ENCODE assay signal across 15 cellular contexts in the genomic region with DNA sequence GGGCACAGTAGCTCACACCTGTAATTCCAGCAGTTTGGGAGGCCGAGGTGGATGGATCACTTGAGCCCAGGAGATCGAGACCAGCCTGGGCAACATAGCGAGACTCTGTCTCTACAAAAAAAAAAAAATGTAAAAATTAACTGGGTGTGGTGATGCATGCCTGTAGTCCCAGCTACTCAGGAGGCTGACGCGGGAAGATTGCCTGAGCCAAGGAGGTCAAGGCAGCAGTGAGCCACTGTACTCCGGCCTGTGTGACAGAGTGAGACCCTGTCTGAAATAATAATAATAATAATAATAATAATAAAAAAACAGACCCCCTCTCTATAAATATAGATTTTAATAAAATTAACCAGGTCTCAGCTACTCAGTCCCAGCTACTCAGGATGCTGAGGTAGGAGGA.
"Had no signal": no experiment of that assay in that cellular context is flagged by ENCODE, and none has a peak within 500 bp of the region (broad histone marks: within the 10 kb centered on the region; RNA-seq: fewer than 3 reads in every experiment).

No MANE protein-coding gene starts in this region.

- DNase-seq: cerebellar nuclear complex; colonic mucosa; dermis blood vessel endothelial cell; effector CD8-positive, alpha-beta T cell; foreskin melanocyte; mucosa of descending colon; natural killer cell; ovary; right cardiac atrium; small intestine; stimulated activated CD4-positive, alpha-beta T cell treated with anti-CD3 and anti-CD28 coated beads, Interleukin-12 subunit alpha, Interleukin-12 subunit beta, amount 100 ng/mL, for 4 hours; stimulated activated naive CD8-positive, alpha-beta T cell treated with anti-CD3 and anti-CD28 coated beads, Interleukin-15, Interleukin-2, amounts not matched to agents 100 U/mL and 50 U/mL, for 24 hours had no signal

- H3K4me1 ChIP-seq: colonic mucosa had no signal

- H3K27ac ChIP-seq: colonic mucosa, hepatocyte, ovary had no signal

- H3K9me3 ChIP-seq: colonic mucosa, mucosa of descending colon, ovary, thoracic aorta had no signal

- H3K27me3 ChIP-seq: colonic mucosa, hepatocyte, ovary had no signal

- ATAC-seq: mucosa of descending colon; natural killer cell; right cardiac atrium; stimulated activated effector memory CD8-positive, alpha-beta T cell treated with anti-CD3 and anti-CD28 coated beads, Interleukin-12 subunit alpha, Interleukin-12 subunit beta, amount 100 ng/mL, for 72 hours; stimulated activated naive CD8-positive, alpha-beta T cell treated with anti-CD3 and anti-CD28 coated beads, Interleukin-15, Interleukin-2, amounts not matched to agents 100 U/mL and 50 U/mL, for 24 hours had no signal

- H3K36me3 ChIP-seq: colonic mucosa, ovary, thoracic aorta had no signal

- H3K4me3 ChIP-seq: colonic mucosa, hepatocyte, mucosa of descending colon, ovary, thoracic aorta had no signal

- H2AFZ ChIP-seq: hepatocyte had no signal

- H3K4me2 ChIP-seq: hepatocyte had no signal
